ENCODE assay signal across 8 cellular contexts in the genomic region with DNA sequence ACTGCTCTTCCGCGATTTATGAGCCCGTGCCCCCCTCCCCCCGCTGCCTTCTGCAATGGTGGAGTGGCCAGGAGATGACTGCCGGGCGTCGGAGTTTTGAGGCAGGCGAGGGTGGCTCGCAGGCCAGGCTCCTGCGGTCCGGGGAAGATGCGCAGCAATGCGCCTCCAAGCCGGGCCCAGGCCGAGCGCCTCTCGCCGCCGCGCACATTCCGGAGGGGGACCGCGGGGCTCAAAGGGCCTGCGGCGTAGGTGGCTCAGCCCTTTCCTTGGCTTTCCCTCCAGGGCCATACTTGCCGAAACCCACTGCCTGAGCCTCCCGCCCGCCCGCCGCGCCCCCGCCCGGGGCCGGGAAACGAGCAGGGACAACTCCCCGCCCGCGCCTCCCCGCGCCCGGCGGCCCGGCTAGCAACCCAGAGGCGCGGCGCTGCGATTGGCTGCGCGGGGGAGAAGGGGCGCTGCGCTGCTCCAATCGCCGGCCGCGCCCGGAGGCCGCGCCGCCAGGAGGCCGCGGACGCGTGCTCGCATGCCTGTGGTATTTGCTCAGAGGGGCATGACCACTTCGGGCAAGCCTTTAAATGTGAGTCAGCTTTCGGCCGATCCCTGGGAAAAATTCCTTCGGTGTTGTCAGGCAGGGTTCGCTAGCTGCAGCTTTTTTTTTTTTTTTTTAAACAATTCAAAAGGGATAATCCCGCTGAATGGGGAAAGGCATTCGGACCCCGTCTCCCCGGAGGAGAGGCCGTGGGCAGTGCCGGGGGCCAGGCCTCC.
DNase-seq lines count a peak whose midpoint lies in the region; ATAC-seq lines count a peak whose summit lies in the region.

No MANE protein-coding gene starts in this region.

- DNase-seq in CD1c-positive myeloid dendritic cell (ENCODE audit: extremely low spot score) (peak; percentile 91), MV-4-11 (lab: John Stamatoyannopoulos, UW) (peak; percentile 64), lung microvascular endothelial cell (ENCODE audit: low read depth in 2 of 2) (peak; percentile 93 to 99)
- peak; percentile 46 to 58 (median 48) for DNase-seq in activated CD8-positive, alpha-beta memory T cell treated with anti-CD3 and anti-CD28 coated beads for 48 hours (ENCODE audit: low read depth in 2 of 3, low spot score in 2 of 3)
- DNase-seq in effector CD8-positive, alpha-beta T cell (lab: John Stamatoyannopoulos, UW): peak; percentile 60
- peak; percentile 72 to 78 for DNase-seq in stimulated activated CD4-positive, alpha-beta T cell treated with anti-CD3 and anti-CD28 coated beads, Interleukin-4, amount 100 ng/mL, for 4 hours

- ATAC-seq in GM21529 (IDR thresholded peaks at IDR 0.05; ENCODE audit: unreplicated experiment) (peak; percentile 74), GM18870 (IDR thresholded peaks at IDR 0.05; ENCODE audit: unreplicated experiment) (no peak)
